Comparison of ENCODE assay signal across 19 cellular contexts in genomic region chr10:110344622-110345021, GRCh38. TPM values are rescaled to one million over a fixed set of nuclear protein-coding genes. Genes with fewer than 3 reads are reported as not detected.
DNase-seq lines count a peak whose midpoint lies in the region; ATAC-seq and TF ChIP-seq lines count a peak whose summit lies in the region.
"Had no signal": no experiment of that assay in that cellular context is flagged by ENCODE, and none has a peak within 500 bp of the region (broad histone marks: within the 10 kb centered on the region; RNA-seq: fewer than 3 reads in every experiment).

No MANE protein-coding gene starts in this region.

- no peaks in the 10 kb centered on the region for H3K36me3 Mint-ChIP-seq in WTC11

- CTCF ChIA-PET in WTC11 (lab: Charles Lee), result interaction anchor here (2.1 to 2.8 kb wide), 2 partner anchors 9 to 154 kb away, joined by 6 to 25 read pairs; no protein-coding TSS in a partner anchor

- H3K27me3 Mint-ChIP-seq in WTC11 (ENCODE audit: low read depth), result no peaks in the 10 kb centered on the region

- POLR2A ChIA-PET in WTC11 (lab: Charles Lee), result no interaction called here

- no peak overlapping the region for H3K27ac Mint-ChIP-seq in WTC11
- H3K27ac Mint-ChIP-seq: naive thymus-derived CD4-positive, alpha-beta T cell; stimulated activated naive B cell treated with anti-CD40 and anti-IgM and Interleukin-4, amounts not matched to agents 10 μg/mL and 1 μg/mL and 100 μg/mL, for 72 hours; T-helper 1 cell treated with Interleukin-12 subunit alpha and Interleukin-12 subunit beta and Interleukin-4 antibody, amounts not matched to agents 30 μg/mL and 1 μg/mL, for 36 hours had no signal

- no peaks in the 10 kb centered on the region for H3K9me3 Mint-ChIP-seq in WTC11
- H3K9me3 Mint-ChIP-seq: T-helper 1 cell treated with Interleukin-12 subunit alpha and Interleukin-12 subunit beta and Interleukin-4 antibody, amounts not matched to agents 30 μg/mL and 1 μg/mL, for 36 hours had no signal

- no peak for TF ChIP-seq CTCF in WTC11 (IDR thresholded peaks at IDR 0.05)

- peak; percentile 71 for DNase-seq in DMS 273 treated with DMSO at 0.1 percent for 48 hours (lab: John Stamatoyannopoulos, UW)
- DNase-seq in HT1080 (ENCODE audit: low read depth), result peak; percentile 38
- peak; percentile 15 for DNase-seq in NCI-H1694 treated with DMSO at 0.1 percent for 48 hours (lab: John Stamatoyannopoulos, UW)
- DNase-seq in astrocyte of the hippocampus (ENCODE audit: low read depth, low spot score), result peak; percentile 43
- DNase-seq in iPS-NIHi11 (ENCODE audit: low spot score), result no peak
- no peak for DNase-seq in NCI-H2081 (lab: John Stamatoyannopoulos, UW)
- DNase-seq in WTC11 (ENCODE audit: low spot score), result no peak
- DNase-seq: activated effector memory CD4-positive, alpha-beta T cell treated with anti-CD3 and anti-CD28 coated beads, Interleukin-2, amount 50 U/mL, for 16 hours; dorsolateral prefrontal cortex; foreskin fibroblast; GF-D8; mammary epithelial cell; naive thymus-derived CD4-positive, alpha-beta T cell; ovary; PC-3; SIG-M5; sigmoid colon; stimulated activated naive B cell treated with anti-CD40 and anti-IgM and Interleukin-4, amounts not matched to agents 10 μg/mL and 1 μg/mL and 100 μg/mL, for 72 hours had no signal

- H3K4me1 Mint-ChIP-seq in WTC11, result peaks cover 21% of the 10 kb centered on the region

- no peak for ATAC-seq in WTC11
- ATAC-seq: naive thymus-derived CD4-positive, alpha-beta T cell; PC-3; stimulated activated naive B cell treated with anti-CD40 and anti-IgM and Interleukin-4, amounts not matched to agents 10 μg/mL and 1 μg/mL and 100 μg/mL, for 72 hours had no signal

- no peak overlapping the region for H3K4me3 Mint-ChIP-seq in WTC11
- H3K4me3 Mint-ChIP-seq: naive thymus-derived CD4-positive, alpha-beta T cell; stimulated activated naive B cell treated with anti-CD40 and anti-IgM and Interleukin-4, amounts not matched to agents 10 μg/mL and 1 μg/mL and 100 μg/mL, for 72 hours; T-helper 1 cell treated with Interleukin-12 subunit alpha and Interleukin-12 subunit beta and Interleukin-4 antibody, amounts not matched to agents 30 μg/mL and 1 μg/mL, for 36 hours had no signal

TF ChIP-seq in WTC11, 78 proteins besides CTCF, POLR2A, EP300 and RAD21:
- no peak for TF ChIP-seq ETV6 (CRISPR knock-in tag; IDR thresholded peaks at IDR 0.05)
- TF ChIP-seq NFYB (CRISPR knock-in tag; conservative IDR thresholded peaks at IDR 0.05; ENCODE audit: low read depth), result no peak
- no peak for TF ChIP-seq ESRRA (CRISPR knock-in tag; IDR thresholded peaks at IDR 0.05; ENCODE audit: borderline replicate concordance)

RNA-seq across cellular contexts. Expression of gene SMNDC1, which starts 39.9 kb away (rescaled TPM):
- total RNA-seq in HT1080 (2014; rRNA removed; shearing (Covaris generic)), result 7.0 and 8.6 TPM in 2 replicates
- polyA plus RNA-seq in HT1080 (2015; cell fraction: cytosol; rRNA removed), result 29.2 and 32.0 TPM in 2 replicates
- 33.8 and 35.8 TPM in 2 replicates for polyA plus RNA-seq in HT1080 (2015; cell fraction: nucleus; rRNA removed)
- 37.7 to 55.9 TPM (median 40.2 TPM) in 3 replicates for total RNA-seq in WTC11 (2021)

Comparison
In these comparisons a context has a peak if more than half of its experiments do, and no peak if none do; other contexts are left out.
1. DNase-seq: peak in DMS 273 treated with DMSO at 0.1 percent for 48 hours (single experiment), HT1080 (single experiment), NCI-H1694 treated with DMSO at 0.1 percent for 48 hours (single experiment) and astrocyte of the hippocampus (single experiment); none in iPS-NIHi11 (single experiment), NCI-H2081 (0 of 2) and WTC11 (single experiment).